31 cellular contexts compared by ENCODE assay signal in genomic region chr1:38371505-38371844, GRCh38.
"Had no signal": no experiment of that assay in that cellular context is flagged by ENCODE, and none has a peak within 500 bp of the region (broad histone marks: within the 10 kb centered on the region; RNA-seq: fewer than 3 reads in every experiment).

No MANE protein-coding gene starts in this region.

- H3K4me1 ChIP-seq: ascending aorta, gastrocnemius medialis, left ventricle myocardium inferior, pancreas, psoas muscle, suprapubic skin, tibial nerve had no signal

- DNase-seq: activated CD4-positive, alpha-beta memory T cell treated with anti-CD3 and anti-CD28 coated beads for 36 hours; activated CD4-positive, alpha-beta T cell treated with anti-CD3 and anti-CD28 coated beads, Interleukin-2, amount 10 ng/mL, durations not matched to agents 24 days and 14 days; activated CD4-positive, CD25-positive, alpha-beta regulatory T cell treated with anti-CD3 and anti-CD28 coated beads, Interleukin-2, amount 50 U/mL, for 72 hours; activated CD8-positive, alpha-beta memory T cell treated with anti-CD3 and anti-CD28 coated beads, Interleukin-2, amount 50 U/mL, for 4 hours; activated gamma-delta T cell; activated naive CD4-positive, alpha-beta T cell treated with anti-CD3 and anti-CD28 coated beads, Interleukin-2, amount 10 ng/mL, durations not matched to agents 7 days and 5 days; activated naive CD8-positive, alpha-beta T cell treated with anti-CD3 and anti-CD28 coated beads, Interleukin-2, amount 10 ng/mL, durations not matched to agents 7 days and 5 days; activated T-cell treated with anti-CD3 and anti-CD28 coated beads, Interleukin-2, amount 50 U/mL, for 1 hour; brain microvascular endothelial cell; dorsolateral prefrontal cortex; effector memory CD4-positive, alpha-beta T cell; erythroblast; gastrocnemius medialis; glutamatergic neuron; islet precursor cell; left ventricle myocardium inferior; naive thymus-derived CD4-positive, alpha-beta T cell; nucleus accumbens; pancreas; psoas muscle; stimulated activated CD4-positive, alpha-beta T cell treated with anti-CD3 and anti-CD28 coated beads, Interleukin-15, amount 100 ng/mL, for 24 hours; stimulated activated CD4-positive, alpha-beta T cell treated with anti-CD3 and anti-CD28 coated beads, Interleukin-2, amount 100 ng/mL, for 24 hours; stimulated activated naive CD4-positive, alpha-beta T cell; T-helper 9 cell had no signal

- H3K4me1 Mint-ChIP-seq: activated CD4-positive, alpha-beta T cell treated with anti-CD3 and anti-CD28 coated beads, Interleukin-2, amount 10 ng/mL, durations not matched to agents 24 days and 14 days; activated naive CD4-positive, alpha-beta T cell treated with anti-CD3 and anti-CD28 coated beads, Interleukin-2, amount 10 ng/mL, durations not matched to agents 7 days and 5 days; activated naive CD8-positive, alpha-beta T cell treated with anti-CD3 and anti-CD28 coated beads, Interleukin-2, amount 10 ng/mL, durations not matched to agents 7 days and 5 days; mesothelial cell of epicardium; naive thymus-derived CD4-positive, alpha-beta T cell had no signal

- H3K4me3 ChIP-seq: ascending aorta, coronary artery, dorsolateral prefrontal cortex, gastrocnemius medialis, left ventricle myocardium inferior, pancreas, psoas muscle, suprapubic skin, tibial nerve had no signal

- H3K36me3 Mint-ChIP-seq: activated CD4-positive, alpha-beta memory T cell treated with anti-CD3 and anti-CD28 coated beads for 36 hours; activated naive CD4-positive, alpha-beta T cell treated with anti-CD3 and anti-CD28 coated beads, Interleukin-2, amount 10 ng/mL, durations not matched to agents 7 days and 5 days; activated naive CD8-positive, alpha-beta T cell treated with anti-CD3 and anti-CD28 coated beads, Interleukin-2, amount 10 ng/mL, durations not matched to agents 7 days and 5 days; mesothelial cell of epicardium had no signal

- ATAC-seq: gastrocnemius medialis; naive thymus-derived CD4-positive, alpha-beta T cell; pancreas; psoas muscle had no signal

- H3K9me3 Mint-ChIP-seq: activated CD4-positive, alpha-beta T cell treated with anti-CD3 and anti-CD28 coated beads, Interleukin-2, amount 10 ng/mL, durations not matched to agents 24 days and 14 days; T-helper 1 cell treated with Interleukin-12 subunit alpha and Interleukin-12 subunit beta and Interleukin-4 antibody, amounts not matched to agents 30 μg/mL and 1 μg/mL, for 36 hours had no signal

- H3K36me3 ChIP-seq: ascending aorta, brain microvascular endothelial cell, gastrocnemius medialis, left ventricle myocardium inferior, pancreas, suprapubic skin, tibial nerve had no signal

- H3K9me3 ChIP-seq: ascending aorta, pancreas, psoas muscle had no signal

- H3K27me3 ChIP-seq: ascending aorta, brain microvascular endothelial cell, tibial nerve had no signal

- H3K4me3 Mint-ChIP-seq: activated CD4-positive, alpha-beta memory T cell treated with anti-CD3 and anti-CD28 coated beads for 36 hours; activated CD4-positive, alpha-beta T cell treated with anti-CD3 and anti-CD28 coated beads, Interleukin-2, amount 10 ng/mL, durations not matched to agents 24 days and 14 days; activated naive CD4-positive, alpha-beta T cell treated with anti-CD3 and anti-CD28 coated beads, Interleukin-2, amount 10 ng/mL, durations not matched to agents 7 days and 5 days; activated naive CD8-positive, alpha-beta T cell treated with anti-CD3 and anti-CD28 coated beads, Interleukin-2, amount 10 ng/mL, durations not matched to agents 7 days and 5 days; mesothelial cell of epicardium; naive thymus-derived CD4-positive, alpha-beta T cell; T-helper 1 cell treated with Interleukin-12 subunit alpha and Interleukin-12 subunit beta and Interleukin-4 antibody, amounts not matched to agents 30 μg/mL and 1 μg/mL, for 36 hours had no signal

- H3K27ac Mint-ChIP-seq: activated CD4-positive, alpha-beta memory T cell treated with anti-CD3 and anti-CD28 coated beads for 36 hours; activated CD4-positive, alpha-beta T cell treated with anti-CD3 and anti-CD28 coated beads, Interleukin-2, amount 10 ng/mL, durations not matched to agents 24 days and 14 days; activated naive CD4-positive, alpha-beta T cell treated with anti-CD3 and anti-CD28 coated beads, Interleukin-2, amount 10 ng/mL, durations not matched to agents 7 days and 5 days; activated naive CD8-positive, alpha-beta T cell treated with anti-CD3 and anti-CD28 coated beads, Interleukin-2, amount 10 ng/mL, durations not matched to agents 7 days and 5 days; mesothelial cell of epicardium; naive thymus-derived CD4-positive, alpha-beta T cell; T-helper 1 cell treated with Interleukin-12 subunit alpha and Interleukin-12 subunit beta and Interleukin-4 antibody, amounts not matched to agents 30 μg/mL and 1 μg/mL, for 36 hours had no signal

- H3K27ac ChIP-seq: ascending aorta, brain microvascular endothelial cell, coronary artery, dorsolateral prefrontal cortex, gastrocnemius medialis, left ventricle myocardium inferior, pancreas, psoas muscle, suprapubic skin, tibial nerve, VCaP had no signal
